16 cellular contexts compared by ENCODE assay signal in the genomic region with DNA sequence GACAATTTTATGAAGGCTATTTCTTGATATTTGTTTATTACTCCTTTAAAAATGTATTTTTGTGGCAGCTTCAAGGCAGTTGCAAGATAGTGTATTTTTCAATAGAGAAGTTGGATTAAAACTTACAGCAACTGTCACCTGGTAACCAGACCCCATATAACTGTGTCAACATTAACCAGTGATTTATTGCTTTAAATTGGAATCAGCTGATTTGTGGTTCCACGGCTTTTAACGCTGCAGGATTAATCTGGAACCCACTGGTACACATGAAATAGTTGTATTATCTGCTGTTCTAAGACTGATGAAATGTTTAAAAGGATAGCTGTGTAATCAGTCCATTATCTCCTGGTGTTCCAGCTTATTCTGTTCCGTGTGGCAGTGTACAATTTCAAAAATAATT.
DNase-seq lines count a peak whose midpoint lies in the region; ATAC-seq and TF ChIP-seq lines count a peak whose summit lies in the region.
"Had no signal": no experiment of that assay in that cellular context is flagged by ENCODE, and none has a peak within 500 bp of the region (broad histone marks: within the 10 kb centered on the region; RNA-seq: fewer than 3 reads in every experiment).

No MANE protein-coding gene starts in this region.

- H3K4me2 ChIP-seq in BLaER1 treated with 17β-estradiol and CSF1 and Interleukin-3, amounts not matched to agents 10 nM and 100 nM, result peak overlapping the region; percentile 46 to 81 (median 65); a peak in 18 of 22 replicates

- H3K9ac ChIP-seq in BLaER1 treated with 17β-estradiol and CSF1 and Interleukin-3, amounts not matched to agents 10 nM and 100 nM, result peak overlapping the region in 3 of 11 experiments; percentile 19 to 30 (median 26); a peak in 5 of 22 replicates

- peak overlapping the region in 6 of 8 donors; percentile 37 to 84 (median 64) for H3K4me3 Mint-ChIP-seq in CD4-positive, alpha-beta memory T cell
- no peak overlapping the region for H3K4me3 Mint-ChIP-seq in activated CD8-positive, alpha-beta T cell treated with anti-CD3 and anti-CD28 coated beads for 36 hours

- CTCF ChIA-PET in CD4-positive, alpha-beta memory T cell (lab: Charles Lee; ENCODE audit: partially characterized antibody), result interaction anchor here (0.6 kb wide), 1 partner anchor 1530 kb away, joined by 3 read pairs; no protein-coding TSS in a partner anchor
- CTCF ChIA-PET in activated CD8-positive, alpha-beta T cell treated with anti-CD3 and anti-CD28 coated beads for 36 hours (lab: Charles Lee), result interaction anchor here (1.2 to 1.6 kb wide), 3 partner anchors 9 to 40 kb away, joined by 3 to 5 read pairs (median 3); no protein-coding TSS in a partner anchor

- peaks cover 64 to 100% (median 84%) of the 10 kb centered on the region in 10 experiments for H3K4me1 ChIP-seq in BLaER1 treated with 17β-estradiol and CSF1 and Interleukin-3, amounts not matched to agents 10 nM and 100 nM
- peaks cover 94% of the 10 kb centered on the region for H3K4me1 ChIP-seq in CD4-positive, alpha-beta memory T cell (ENCODE audit: insufficient read depth, low read length)
- H3K4me1 ChIP-seq: Caco-2 had no signal

- H3K36me3 Mint-ChIP-seq in CD4-positive, alpha-beta memory T cell, result peaks cover 79 to 95% of the 10 kb centered on the region in 2 donors
- H3K36me3 Mint-ChIP-seq in activated CD8-positive, alpha-beta T cell treated with anti-CD3 and anti-CD28 coated beads for 36 hours (ENCODE audit: low read depth), result peaks cover 93% of the 10 kb centered on the region

- H3K27ac ChIP-seq in BLaER1 treated with 17β-estradiol and CSF1 and Interleukin-3, amounts not matched to agents 10 nM and 100 nM, result peak overlapping the region in 9 of 11 experiments; percentile 39 to 67 (median 52); a peak in 18 of 22 replicates
- H3K27ac ChIP-seq in CD4-positive, alpha-beta memory T cell (ENCODE audit: low read depth, low read length), result no peak overlapping the region

- H3K4me1 Mint-ChIP-seq in CD4-positive, alpha-beta memory T cell, result peaks cover 80 to 98% (median 91%) of the 10 kb centered on the region in 4 donors
- H3K4me1 Mint-ChIP-seq in activated CD8-positive, alpha-beta T cell treated with anti-CD3 and anti-CD28 coated beads for 36 hours (ENCODE audit: low read depth), result peaks cover 96% of the 10 kb centered on the region

- H3K9me3 Mint-ChIP-seq in CD4-positive, alpha-beta memory T cell, result peaks cover 0 to 4% (median 1%) of the 10 kb centered on the region in 8 donors
- peaks cover 6% of the 10 kb centered on the region for H3K9me3 Mint-ChIP-seq in activated CD8-positive, alpha-beta T cell treated with anti-CD3 and anti-CD28 coated beads for 36 hours

- peaks cover 0 to 38% (median 20%) of the 10 kb centered on the region in 11 experiments; a peak in 20 of 22 replicates for H3K9me3 ChIP-seq in BLaER1 treated with 17β-estradiol and CSF1 and Interleukin-3, amounts not matched to agents 10 nM and 100 nM (replicated peaks in 1 of 11)
- H3K9me3 ChIP-seq in CD4-positive, alpha-beta memory T cell (ENCODE audit: control insufficient read depth in 1 of 2, low read length in 2 of 2), result no peaks in the 10 kb centered on the region
- H3K9me3 ChIP-seq: Caco-2 had no signal

- intact Hi-C loops in CD4-positive, alpha-beta memory T cell (cut with micrococcal nuclease), result no loop called here
- intact Hi-C loops in activated CD8-positive, alpha-beta T cell treated with anti-CD3 and anti-CD28 coated beads for 36 hours (cut with micrococcal nuclease), result no loop called here
- intact Hi-C loops in left colon (cut with DNase I, micrococcal nuclease), result no loop called here

- H3K27ac Mint-ChIP-seq in CD4-positive, alpha-beta memory T cell, result peak overlapping the region; percentile 66 to 95 (median 79)
- H3K27ac Mint-ChIP-seq in activated CD8-positive, alpha-beta T cell treated with anti-CD3 and anti-CD28 coated beads for 36 hours, result peak overlapping the region; percentile 97

- H3K27me3 Mint-ChIP-seq in CD4-positive, alpha-beta memory T cell, result no peaks in the 10 kb centered on the region
- H3K27me3 Mint-ChIP-seq in activated CD8-positive, alpha-beta T cell treated with anti-CD3 and anti-CD28 coated beads for 36 hours, result no peaks in the 10 kb centered on the region

- TF ChIP-seq POLR2A in erythroblast (IDR thresholded peaks at IDR 0.05; ENCODE audit: low read length), result no peak

- ATAC-seq in activated CD8-positive, alpha-beta T cell treated with anti-CD3 and anti-CD28 coated beads for 36 hours, result no peak
- ATAC-seq in left colon (peak; percentile 46), HG02763 (IDR thresholded peaks at IDR 0.05; ENCODE audit: unreplicated experiment) (no peak)

- H3K4me3 ChIP-seq in BLaER1 treated with 17β-estradiol and CSF1 and Interleukin-3, amounts not matched to agents 10 nM and 100 nM, result no peak overlapping the region
- no peak overlapping the region for H3K4me3 ChIP-seq in CD4-positive, alpha-beta memory T cell (ENCODE audit: low read length in 2 of 2)
- H3K4me3 ChIP-seq: coronary artery, esophagus muscularis mucosa, sigmoid colon had no signal

- DNase-seq in CD4-positive, alpha-beta memory T cell, result no peak
- no peak for DNase-seq in activated CD8-positive, alpha-beta T cell treated with anti-CD3 and anti-CD28 coated beads for 36 hours
- DNase-seq in left colon, result no peak
- no peak for DNase-seq in erythroblast (lab: John Stamatoyannopoulos, UW)
- DNase-seq in SIG-M5 (lab: John Stamatoyannopoulos, UW), result no peak
- DNase-seq in SK-N-DZ (ENCODE audit: low spot score), result no peak
- DNase-seq: amniotic stem cell, Caco-2, GOT3, Kasumi-1, NCI-H1694 treated with DMSO at 0.1 percent for 48 hours, sigmoid colon had no signal

- POLR2A ChIA-PET in CD4-positive, alpha-beta memory T cell (lab: Charles Lee; ENCODE audit: partially characterized antibody), result interaction anchor here (0.9 to 3.9 kb wide), 6 partner anchors 8 to 33 kb away, joined by 3 to 16 read pairs (median 4); no protein-coding TSS in a partner anchor
- POLR2A ChIA-PET in activated CD8-positive, alpha-beta T cell treated with anti-CD3 and anti-CD28 coated beads for 36 hours (lab: Charles Lee), result interaction anchor here (1.1 kb wide), 1 partner anchor 21 kb away, joined by 3 read pairs; no protein-coding TSS in a partner anchor

- no peaks in the 10 kb centered on the region for H3K27me3 ChIP-seq in BLaER1 treated with 17β-estradiol and CSF1 and Interleukin-3, amounts not matched to agents 10 nM and 100 nM
- H3K27me3 ChIP-seq in CD4-positive, alpha-beta memory T cell (ENCODE audit: insufficient read depth, low read length), result no peaks in the 10 kb centered on the region
- H3K27me3 ChIP-seq: esophagus muscularis mucosa, sigmoid colon had no signal

- peaks cover 98 to 100% (median 100%) of the 10 kb centered on the region in 11 experiments for H4K20me1 ChIP-seq in BLaER1 treated with 17β-estradiol and CSF1 and Interleukin-3, amounts not matched to agents 10 nM and 100 nM

- H3K36me3 ChIP-seq in BLaER1 treated with 17β-estradiol and CSF1 and Interleukin-3, amounts not matched to agents 10 nM and 100 nM, result peaks cover 64 to 100% (median 93%) of the 10 kb centered on the region in 11 experiments
- H3K36me3 ChIP-seq in CD4-positive, alpha-beta memory T cell (ENCODE audit: insufficient read depth, low read length), result peaks cover 44% of the 10 kb centered on the region
- H3K36me3 ChIP-seq: sigmoid colon had no signal

- no peak for TF ChIP-seq CTCF in activated CD8-positive, alpha-beta T cell treated with anti-CD3 and anti-CD28 coated beads for 36 hours (IDR thresholded peaks at IDR 0.05)
